29 cellular contexts compared by ENCODE assay signal in genomic region chr2:12688898-12689297, GRCh38.
"Had no signal": no experiment of that assay in that cellular context is flagged by ENCODE, and none has a peak within 500 bp of the region (broad histone marks: within the 10 kb centered on the region; RNA-seq: fewer than 3 reads in every experiment).

No MANE protein-coding gene starts in this region.

- H3K36me3 Mint-ChIP-seq: stimulated activated memory B cell treated with anti-CD40 and anti-IgM and Interleukin-4, amounts not matched to agents 10 μg/mL and 1 μg/mL and 100 μg/mL, for 72 hours; type B pancreatic cell had no signal

- ATAC-seq: stimulated activated effector memory CD8-positive, alpha-beta T cell treated with anti-CD3 and anti-CD28 coated beads, Interleukin-12 subunit alpha, Interleukin-12 subunit beta, amount 100 ng/mL, for 72 hours; stimulated activated memory B cell treated with anti-CD40 and anti-IgM and Interleukin-4, amounts not matched to agents 10 μg/mL and 1 μg/mL and 100 μg/mL, for 72 hours; stimulated activated naive B cell treated with anti-CD40 and anti-IgM and Interleukin-4, amounts not matched to agents 10 μg/mL and 1 μg/mL and 100 μg/mL, for 72 hours; stimulated activated naive CD8-positive, alpha-beta T cell treated with anti-CD3 and anti-CD28 coated beads, Interleukin-15, amount 100 ng/mL, for 72 hours; stimulated activated naive CD8-positive, alpha-beta T cell treated with anti-CD3 and anti-CD28 coated beads, Interleukin-15, Interleukin-2, amounts not matched to agents 100 U/mL and 50 U/mL, for 24 hours; upper lobe of right lung had no signal

- H3K27ac Mint-ChIP-seq: stimulated activated effector memory CD8-positive, alpha-beta T cell treated with anti-CD3 and anti-CD28 coated beads, Interleukin-12 subunit alpha, Interleukin-12 subunit beta, amount 100 ng/mL, for 72 hours; stimulated activated memory B cell treated with anti-CD40 and anti-IgM and Interleukin-4, amounts not matched to agents 10 μg/mL and 1 μg/mL and 100 μg/mL, for 72 hours; stimulated activated naive B cell treated with anti-CD40 and anti-IgM and Interleukin-4, amounts not matched to agents 10 μg/mL and 1 μg/mL and 100 μg/mL, for 72 hours; stimulated activated naive CD8-positive, alpha-beta T cell treated with anti-CD3 and anti-CD28 coated beads, Interleukin-15, amount 100 ng/mL, for 72 hours; stimulated activated naive CD8-positive, alpha-beta T cell treated with anti-CD3 and anti-CD28 coated beads, Interleukin-15, Interleukin-2, amounts not matched to agents 100 ng/mL and 50 ng/mL, for 24 hours; type B pancreatic cell had no signal

- H3K36me3 ChIP-seq: stomach, suprapubic skin, thoracic aorta, thyroid gland, tibial artery, tibial nerve, transverse colon, upper lobe of left lung, upper lobe of right lung, uterus, vagina had no signal

- H3K4me1 ChIP-seq: thyroid gland, uterus had no signal

- H3K27ac ChIP-seq: stomach, suprapubic skin, testis, thoracic aorta, thyroid gland, tibial artery, tibial nerve, transverse colon, upper lobe of left lung, upper lobe of right lung, uterus, vagina had no signal

- H3K4me1 Mint-ChIP-seq: stimulated activated memory B cell treated with anti-CD40 and anti-IgM and Interleukin-4, amounts not matched to agents 10 μg/mL and 1 μg/mL and 100 μg/mL, for 72 hours; stimulated activated naive CD8-positive, alpha-beta T cell treated with anti-CD3 and anti-CD28 coated beads, Interleukin-15, amount 100 ng/mL, for 72 hours had no signal

- DNase-seq: stimulated activated CD4-positive, alpha-beta T cell treated with anti-CD3 and anti-CD28 coated beads, Interleukin-2, amount 100 ng/mL, for 48 hours; stimulated activated CD4-positive, alpha-beta T cell treated with anti-CD3 and anti-CD28 coated beads, Interleukin-4, amount 100 ng/mL, for 1 hour; stimulated activated CD4-positive, alpha-beta T cell treated with anti-CD3 and anti-CD28 coated beads, Interleukin-4, amount 100 ng/mL, for 24 hours; stimulated activated CD4-positive, alpha-beta T cell treated with anti-CD3 and anti-CD28 coated beads, Interleukin-4, amount 100 ng/mL, for 4 hours; stimulated activated CD8-positive, alpha-beta memory T cell treated with anti-CD3 and anti-CD28 coated beads, Interleukin-4, amount 100 ng/mL, for 48 hours; stimulated activated naive B cell treated with anti-CD40 and anti-IgM and Interleukin-4, amounts not matched to agents 10 μg/mL and 1 μg/mL and 100 μg/mL, for 72 hours; stimulated activated naive CD4-positive, alpha-beta T cell; stimulated activated naive CD4-positive, alpha-beta T cell treated with Interleukin-2 at 50 U/mL for 16 hours; stimulated activated naive CD8-positive, alpha-beta T cell treated with anti-CD3 and anti-CD28 coated beads, Interleukin-15, amount 100 ng/mL, for 72 hours; stimulated activated naive CD8-positive, alpha-beta T cell treated with anti-CD3 and anti-CD28 coated beads, Interleukin-15, Interleukin-2, amounts not matched to agents 100 U/mL and 50 U/mL, for 24 hours; stomach; substantia nigra; testis; thyroid gland; tibial artery; transverse colon; trophoblast cell; upper lobe of left lung; upper lobe of right lung; uterus had no signal

- FAIRE-seq: urothelium cell line had no signal

- H3K9me3 ChIP-seq: suprapubic skin, testis, thyroid gland, tibial artery, transverse colon, upper lobe of left lung, upper lobe of right lung, uterus, vagina had no signal

- H3K4me3 ChIP-seq: stomach, suprapubic skin, testis, thoracic aorta, thyroid gland, tibial artery, tibial nerve, transverse colon, upper lobe of left lung, upper lobe of right lung, uterus, vagina had no signal

- H3K27me3 ChIP-seq: stomach, suprapubic skin, testis, thyroid gland, tibial artery, tibial nerve, transverse colon, upper lobe of left lung, upper lobe of right lung, uterus, vagina had no signal

- H3K27me3 Mint-ChIP-seq: type B pancreatic cell had no signal

- H3K4me3 Mint-ChIP-seq: stimulated activated effector memory CD8-positive, alpha-beta T cell treated with anti-CD3 and anti-CD28 coated beads, Interleukin-12 subunit alpha, Interleukin-12 subunit beta, amount 100 ng/mL, for 72 hours; stimulated activated memory B cell treated with anti-CD40 and anti-IgM and Interleukin-4, amounts not matched to agents 10 μg/mL and 1 μg/mL and 100 μg/mL, for 72 hours; stimulated activated naive B cell treated with anti-CD40 and anti-IgM and Interleukin-4, amounts not matched to agents 10 μg/mL and 1 μg/mL and 100 μg/mL, for 72 hours; stimulated activated naive CD8-positive, alpha-beta T cell treated with anti-CD3 and anti-CD28 coated beads, Interleukin-15, amount 100 ng/mL, for 72 hours; stimulated activated naive CD8-positive, alpha-beta T cell treated with anti-CD3 and anti-CD28 coated beads, Interleukin-15, Interleukin-2, amounts not matched to agents 100 ng/mL and 50 ng/mL, for 24 hours; type B pancreatic cell had no signal
